Comparison of ENCODE assay signal across 2 cellular contexts in genomic region chr7:158783595-158783994, GRCh38.
TF ChIP-seq lines count a peak whose summit lies in the region.

No MANE protein-coding gene starts in this region.

TF ChIP-seq in SK-N-SH treated with all-trans-retinoic acid at 6 μM for 48 hours, 23 proteins besides CTCF, POLR2A, EP300 and RAD21 (continued from another document):
- no peak for TF ChIP-seq TSHZ2 (CRISPR knock-in tag; IDR thresholded peaks at IDR 0.05)

TF ChIP-seq in SK-N-SH, 30 proteins besides CTCF, POLR2A, EP300 and RAD21 (continued from another document):
- no peak for TF ChIP-seq MAX (IDR thresholded peaks at IDR 0.05; ENCODE audit: low read depth)
- no peak for TF ChIP-seq CHD2 (IDR thresholded peaks at IDR 0.05; ENCODE audit: low read length, partially characterized antibody)
- no peak for TF ChIP-seq FOXJ3 (CRISPR knock-in tag; IDR thresholded peaks at IDR 0.05)
- no peak for TF ChIP-seq MXI1 (IDR thresholded peaks at IDR 0.05; ENCODE audit: low read depth, low read length)
TF ChIP-seq in SK-N-SH: peak in this region for 0.
